ENCODE assay signal across 8 cellular contexts in genomic region chr11:68213555-68214172, GRCh38. TPM values are rescaled to one million over a fixed set of nuclear protein-coding genes. Genes with fewer than 3 reads are reported as not detected.
DNase-seq lines count a peak whose midpoint lies in the region; ATAC-seq and TF ChIP-seq lines count a peak whose summit lies in the region.

No MANE protein-coding gene starts in this region.

- TF ChIP-seq CTCF in kidney epithelial cell (IDR thresholded peaks at IDR 0.05; ENCODE audit: insufficient read depth, low read length, poor library complexity, severe bottlenecking), result no peak

- DNase-seq in NCI-H187 (lab: John Stamatoyannopoulos, UW) (peak; percentile 85 to 90), NCI-H187 treated with DMSO at 0.1 percent for 48 hours (lab: John Stamatoyannopoulos, UW) (no peak), NCI-H2227 (lab: John Stamatoyannopoulos, UW; ENCODE audit: unreplicated experiment) (peak; percentile 97), cerebellar cortex (ENCODE audit: low spot score) (peak; percentile 84), kidney epithelial cell (ENCODE audit: low read depth) (peak; percentile 47)
- DNase-seq in activated CD4-positive, alpha-beta T cell treated with anti-CD3 and anti-CD28 coated beads for 1 hour, result peak; percentile 74
- DNase-seq in stimulated activated CD4-positive, alpha-beta T cell treated with anti-CD3 and anti-CD28 coated beads, Interleukin-12 subunit alpha, Interleukin-12 subunit beta, amount 100 ng/mL, for 48 hours (ENCODE audit: low read depth in 2 of 3, low spot score in 1 of 3), result peak; percentile 48 to 74 (median 55)

- H3K27me3 ChIP-seq in kidney epithelial cell (ENCODE audit: control insufficient read depth, insufficient read depth, low read length), result peaks cover 23% of the 10 kb centered on the region

- peak overlapping the region; percentile 98 for H3K4me3 ChIP-seq in kidney epithelial cell (ENCODE audit: low read depth, low read length)

- ATAC-seq in HG03060 (IDR thresholded peaks at IDR 0.05; ENCODE audit: low read depth, unreplicated experiment), result peak; percentile 45

- H3K36me3 ChIP-seq in kidney epithelial cell (ENCODE audit: control insufficient read depth, insufficient read depth, low read length), result no peaks in the 10 kb centered on the region

RNA-seq across cellular contexts. Expression of gene KMT5B, which starts 0.6 kb away (rescaled TPM):
- 24.8 and 25.7 TPM in 2 replicates for total RNA-seq in kidney epithelial cell

RNA-seq across cellular contexts. Expression of gene C11orf24, which starts 58.1 kb away (rescaled TPM):
- 27.5 and 56.8 TPM in 2 replicates for total RNA-seq in kidney epithelial cell
